1 cellular context compared by ENCODE assay signal in genomic region chr20:31667315-31668285, GRCh38.
TF ChIP-seq lines count a peak whose summit lies in the region.

No MANE protein-coding gene starts in this region.

TF ChIP-seq in HepG2, 621 proteins besides CTCF, POLR2A, EP300 and RAD21 (continued from another document):
- TF ChIP-seq ARID4A (CRISPR knock-in tag; IDR thresholded peaks at IDR 0.05; ENCODE audit: borderline replicate concordance) (0 out of 2 replicates have a peak, but pooled peaks have one; percentile 15), POLR2AphosphoS2 (IDR thresholded peaks at IDR 0.05; ENCODE audit: low read depth, low read length) (0 out of 2 replicates have a peak, but pooled peaks have one; percentile 66), ZNF776 (CRISPR knock-in tag; IDR thresholded peaks at IDR 0.05) (0 out of 2 replicates have a peak, but pooled peaks have one; percentile 30), ZNF772 (CRISPR knock-in tag; IDR thresholded peaks at IDR 0.05) (0 out of 2 replicates have a peak, but pooled peaks have one; percentile 1), ZNF547 (CRISPR knock-in tag; IDR thresholded peaks at IDR 0.05) (no peak), HNF1A (IDR thresholded peaks at IDR 0.05; ENCODE audit: low read depth) (no peak), HNF1A (CRISPR knock-in tag; IDR thresholded peaks at IDR 0.05; ENCODE audit: borderline replicate concordance) (0 out of 2 replicates have a peak, but pooled peaks have one; percentile 26), RCOR2 (CRISPR knock-in tag; IDR thresholded peaks at IDR 0.05) (no peak), AGO2 (optimal IDR thresholded peaks at IDR 0.05; ENCODE audit: low read depth, low read length) (peak; percentile 64), POLR2G (IDR thresholded peaks at IDR 0.05; ENCODE audit: low read depth, low read length) (peak; percentile 44; the same call in 1 of the 2 replicates)
